Comparison of ENCODE assay signal across 9 cellular contexts in the genomic region with DNA sequence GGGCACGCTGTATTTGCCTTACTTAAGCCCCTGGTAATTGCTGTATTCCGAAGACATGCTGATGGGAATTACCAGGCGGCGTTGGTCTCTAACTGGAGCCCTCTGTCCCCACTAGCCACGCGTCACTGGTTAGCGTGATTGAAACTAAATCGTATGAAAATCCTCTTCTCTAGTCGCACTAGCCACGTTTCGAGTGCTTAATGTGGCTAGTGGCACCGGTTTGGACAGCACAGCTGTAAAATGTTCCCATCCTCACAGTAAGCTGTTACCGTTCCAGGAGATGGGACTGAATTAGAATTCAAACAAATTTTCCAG. TPM values are rescaled to one million over a fixed set of nuclear protein-coding genes. Genes with fewer than 3 reads are reported as not detected.
DNase-seq lines count a peak whose midpoint lies in the region; ATAC-seq and TF ChIP-seq lines count a peak whose summit lies in the region.
"Had no signal": no experiment of that assay in that cellular context is flagged by ENCODE, and none has a peak within 500 bp of the region (broad histone marks: within the 10 kb centered on the region; RNA-seq: fewer than 3 reads in every experiment).

No MANE protein-coding gene starts in this region.

- TF ChIP-seq CTCF in endothelial cell (IDR thresholded peaks at IDR 0.05; ENCODE audit: unreplicated experiment) (no peak), osteoblast (IDR thresholded peaks at IDR 0.05; ENCODE audit: extremely low read depth, low read depth, low read length) (no peak)

- no peaks in the 10 kb centered on the region for H4K20me1 ChIP-seq in osteoblast (ENCODE audit: insufficient read depth, low read length)

- peaks cover 23% of the 10 kb centered on the region for H3K36me3 Mint-ChIP-seq in T-helper 2 cell treated with Interferon-gamma antibody and Interleukin-4, amounts not matched to agents 5 μg/mL and 100 μg/mL, for 36 hours (ENCODE audit: low read depth)
- H3K36me3 Mint-ChIP-seq in endothelial cell (ENCODE audit: low read depth, unreplicated experiment): no peaks in the 10 kb centered on the region

- peak overlapping the region; percentile 99 for H3K27ac ChIP-seq in osteoblast (ENCODE audit: low read depth, low read length)

- H3K4me3 ChIP-seq in osteoblast (ENCODE audit: insufficient read depth, low read length): peak overlapping the region; percentile 73

- H2AFZ ChIP-seq in osteoblast (ENCODE audit: low read length): peak overlapping the region; percentile 77

- H3K4me2 ChIP-seq in osteoblast (ENCODE audit: insufficient read depth, low read length): peak overlapping the region; percentile 78

- no peak for DNase-seq in T-helper 2 cell treated with Interferon-gamma antibody and Interleukin-4, amounts not matched to agents 5 μg/mL and 100 μg/mL, for 36 hours (ENCODE audit: low spot score)
- DNase-seq in T-helper 2 cell: no peak
- DNase-seq in NCI-H748 treated with DMSO at 0.1 percent for 48 hours (lab: John Stamatoyannopoulos, UW): peak; percentile 95
- DNase-seq in endothelial cell (ENCODE audit: low spot score): no peak
- DNase-seq in osteoblast (ENCODE audit: insufficient read length, low spot score, missing footprints): no peak
- no peak for DNase-seq in LoVo (ENCODE audit: low spot score)
- no peak for DNase-seq in T1000 (lab: John Stamatoyannopoulos, UW)

- no peaks in the 10 kb centered on the region for H3K36me3 ChIP-seq in osteoblast (ENCODE audit: insufficient read depth, low read length)

- peak overlapping the region; percentile 96 for H3K4me3 Mint-ChIP-seq in T-helper 2 cell treated with Interferon-gamma antibody and Interleukin-4, amounts not matched to agents 5 μg/mL and 100 μg/mL, for 36 hours
- peak overlapping the region; percentile 93 for H3K4me3 Mint-ChIP-seq in endothelial cell (ENCODE audit: unreplicated experiment)

- H3K4me1 Mint-ChIP-seq in T-helper 2 cell treated with Interferon-gamma antibody and Interleukin-4, amounts not matched to agents 5 μg/mL and 100 μg/mL, for 36 hours (ENCODE audit: low read depth): peaks cover 32% of the 10 kb centered on the region
- H3K4me1 Mint-ChIP-seq in endothelial cell (ENCODE audit: unreplicated experiment): peaks cover 2% of the 10 kb centered on the region

- peaks cover 17% of the 10 kb centered on the region for H3K4me1 ChIP-seq in osteoblast (ENCODE audit: insufficient read depth, low read length)

- H3K9me3 ChIP-seq in osteoblast (ENCODE audit: low read depth, low read length): no peaks in the 10 kb centered on the region

- H3K27me3 Mint-ChIP-seq in T-helper 2 cell treated with Interferon-gamma antibody and Interleukin-4, amounts not matched to agents 5 μg/mL and 100 μg/mL, for 36 hours (ENCODE audit: low read depth): no peaks in the 10 kb centered on the region
- peaks cover 2% of the 10 kb centered on the region for H3K27me3 Mint-ChIP-seq in endothelial cell (ENCODE audit: unreplicated experiment)

- H3K79me2 ChIP-seq in osteoblast (ENCODE audit: insufficient read depth, low read length): peaks cover 6% of the 10 kb centered on the region

- H3K27ac Mint-ChIP-seq in T-helper 2 cell treated with Interferon-gamma antibody and Interleukin-4, amounts not matched to agents 5 μg/mL and 100 μg/mL, for 36 hours: peak overlapping the region; percentile 100
- H3K27ac Mint-ChIP-seq in endothelial cell (ENCODE audit: unreplicated experiment): peak overlapping the region; percentile 98

- peak; percentile 55 for ATAC-seq in HG02642 (IDR thresholded peaks at IDR 0.05; ENCODE audit: poor library complexity, unreplicated experiment)

- H3K27me3 ChIP-seq in osteoblast (ENCODE audit: insufficient read depth, low read length): no peaks in the 10 kb centered on the region

- H3K9me3 Mint-ChIP-seq in T-helper 2 cell treated with Interferon-gamma antibody and Interleukin-4, amounts not matched to agents 5 μg/mL and 100 μg/mL, for 36 hours: no peaks in the 10 kb centered on the region
- H3K9me3 Mint-ChIP-seq in endothelial cell (ENCODE audit: unreplicated experiment): no peaks in the 10 kb centered on the region

RNA-seq across cellular contexts. Expression of gene BRCA2, which starts 0.7 kb away (rescaled TPM):
- total RNA-seq in endothelial cell (ENCODE audit: unreplicated experiment) (8.5 TPM), osteoblast (4.7 and 6.5 TPM in 2 replicates)

RNA-seq across cellular contexts. Expression of gene ZAR1L, which starts 0.8 kb away (rescaled TPM):
- total RNA-seq in endothelial cell (ENCODE audit: unreplicated experiment) (not detected), osteoblast (not detected in 2 replicates)
- total RNA-seq: Daoy had no signal
